In the genomic region with DNA sequence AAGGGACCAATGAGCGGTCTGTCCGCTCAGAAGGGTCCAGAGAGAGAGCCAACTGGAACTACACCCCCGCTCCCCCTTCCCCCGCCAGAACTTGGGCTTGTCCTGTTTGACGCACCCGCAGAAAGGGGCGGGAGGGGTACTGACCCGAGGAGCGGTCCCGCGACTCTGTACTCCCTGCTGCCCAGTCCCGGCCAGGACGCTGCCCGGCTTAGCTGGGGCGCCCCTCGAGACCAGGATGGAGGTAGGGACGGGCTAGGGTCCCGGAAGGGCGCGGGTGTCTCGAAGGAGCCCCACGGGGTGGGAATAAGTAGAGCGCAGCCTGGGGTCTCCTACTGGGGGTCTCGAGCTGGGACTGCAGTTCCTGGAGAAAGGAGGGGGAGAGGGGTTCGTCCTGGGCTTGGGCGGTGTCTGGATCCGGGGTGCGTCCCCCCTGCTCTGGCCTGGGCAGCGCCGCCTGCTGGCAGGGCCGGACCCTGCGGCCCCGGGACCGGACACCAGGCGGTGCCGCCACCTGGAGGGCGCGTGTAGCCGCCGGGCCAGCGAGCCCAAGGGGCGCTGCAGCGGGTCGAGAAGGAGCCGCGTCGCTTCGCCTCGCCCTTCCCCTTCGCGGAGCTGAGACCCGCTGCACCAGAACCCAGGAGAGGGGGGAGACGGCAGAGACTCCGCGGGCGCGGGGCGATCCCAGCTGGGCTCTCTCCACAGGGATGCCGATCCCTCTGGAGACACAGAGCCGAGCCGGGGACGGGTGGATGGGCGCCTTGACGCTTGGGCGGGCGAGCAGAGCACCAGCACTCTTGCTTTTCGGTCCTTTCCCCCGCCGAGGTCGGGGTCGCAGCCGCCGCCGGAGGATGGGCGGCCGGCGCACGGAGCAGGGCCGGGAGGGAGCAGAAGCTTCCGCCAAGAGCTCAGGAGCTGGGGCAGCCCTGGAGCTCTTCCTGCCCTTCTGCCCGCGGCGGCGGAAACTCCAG, we compare ENCODE assay signal across 8 cellular contexts. TPM values are rescaled to one million over a fixed set of nuclear protein-coding genes. Genes with fewer than 3 reads are reported as not detected.
DNase-seq lines count a peak whose midpoint lies in the region; ATAC-seq lines count a peak whose summit lies in the region.

No MANE protein-coding gene starts in this region.

- peaks cover 26% of the 10 kb centered on the region for H3K27me3 ChIP-seq in ectodermal cell (ENCODE audit: control insufficient read depth, insufficient read depth, low read length, poor library complexity, severe bottlenecking)

- DNase-seq in AG08396 (ENCODE audit: low spot score), result peak; percentile 93
- peak; percentile 85 for DNase-seq in NCI-H2196 (lab: John Stamatoyannopoulos, UW; ENCODE audit: unreplicated experiment)
- peak; percentile 49 to 52 for DNase-seq in activated CD4-positive, alpha-beta T cell treated with anti-CD3 and anti-CD28 coated beads, Interleukin-2, amount 50 U/mL, for 4 hours
- DNase-seq in lung microvascular endothelial cell (ENCODE audit: low read depth in 2 of 2), result peak; percentile 74 to 86
- peak; percentile 40 for DNase-seq in stimulated activated CD8-positive, alpha-beta memory T cell treated with anti-CD3 and anti-CD28 coated beads, Interleukin-12 subunit alpha, Interleukin-12 subunit beta, amount 100 ng/mL, for 24 hours (ENCODE audit: extremely low read depth)

- H3K27ac ChIP-seq in ectodermal cell (ENCODE audit: insufficient read depth, low read depth, low read length, poor library complexity, severe bottlenecking), result peak overlapping the region; percentile 64

- WGBS in ectodermal cell, 2 experiments, result 0% methylated on average over 84 of the region's 84 CpGs

- H3K9me3 ChIP-seq in ectodermal cell (ENCODE audit: control insufficient read depth, low read length), result no peaks in the 10 kb centered on the region

- H3K36me3 ChIP-seq in ectodermal cell (ENCODE audit: control insufficient read depth, insufficient read depth, low read length), result no peaks in the 10 kb centered on the region

- ATAC-seq in GM18517 (IDR thresholded peaks at IDR 0.05; ENCODE audit: unreplicated experiment), result peak; percentile 63
- ATAC-seq in HG03039 (IDR thresholded peaks at IDR 0.05; ENCODE audit: unreplicated experiment), result peak; percentile 67

- H3K4me3 ChIP-seq in ectodermal cell (ENCODE audit: insufficient read depth, low read depth, low read length), result peak overlapping the region; percentile 78

- H3K4me1 ChIP-seq in ectodermal cell (ENCODE audit: control insufficient read depth, insufficient read depth, low read length), result peaks cover 50% of the 10 kb centered on the region

RNA-seq across cellular contexts. Expression of a gene that starts 3.7 kb away (rescaled TPM):
- polyA plus RNA-seq in ectodermal cell (2013, experiment 1 of 4), result 89.9 TPM
- 86.1 TPM for polyA plus RNA-seq in ectodermal cell (2013, experiment 2 of 4)
- 69.9 TPM for polyA plus RNA-seq in ectodermal cell (2013, experiment 3 of 4)
- 76.3 TPM for polyA plus RNA-seq in ectodermal cell (2013, experiment 4 of 4)
- 6.2 and 7.0 TPM in 2 replicates for total RNA-seq in lung microvascular endothelial cell

RNA-seq across cellular contexts. Expression of a gene that starts 25.7 kb away (rescaled TPM):
- 68.4 TPM for polyA plus RNA-seq in ectodermal cell (2013, experiment 1 of 4)
- 84.1 TPM for polyA plus RNA-seq in ectodermal cell (2013, experiment 2 of 4)
- polyA plus RNA-seq in ectodermal cell (2013, experiment 3 of 4), result 51.6 TPM
- polyA plus RNA-seq in ectodermal cell (2013, experiment 4 of 4), result 65.0 TPM
- 22.9 and 36.3 TPM in 2 replicates for total RNA-seq in lung microvascular endothelial cell

RNA-seq across cellular contexts. Expression of a gene that starts 37.4 kb away (rescaled TPM):
- 108 TPM for polyA plus RNA-seq in ectodermal cell (2013, experiment 1 of 4)
- 102 TPM for polyA plus RNA-seq in ectodermal cell (2013, experiment 2 of 4)
- 65.4 TPM for polyA plus RNA-seq in ectodermal cell (2013, experiment 3 of 4)
- polyA plus RNA-seq in ectodermal cell (2013, experiment 4 of 4), result 70.7 TPM
- total RNA-seq in lung microvascular endothelial cell, result 50.8 and 72.4 TPM in 2 replicates

RNA-seq across cellular contexts. Expression of a gene that starts 51.1 kb away (rescaled TPM):
- polyA plus RNA-seq in ectodermal cell (2013, experiment 1 of 4), result 30.5 TPM
- polyA plus RNA-seq in ectodermal cell (2013, experiment 2 of 4), result 27.9 TPM
- 29.8 TPM for polyA plus RNA-seq in ectodermal cell (2013, experiment 3 of 4)
- 35.8 TPM for polyA plus RNA-seq in ectodermal cell (2013, experiment 4 of 4)
- total RNA-seq in lung microvascular endothelial cell, result 1.4 and 3.5 TPM in 2 replicates

Comparison
In these comparisons a context has a peak if more than half of its experiments do, and no peak if none do; other contexts are left out.
1. Peak in every context shown above with its lines: DNase-seq, ATAC-seq, H3K4me3 ChIP-seq and H3K27ac ChIP-seq.
2. DNase-seq: peak in every context shown above with its lines; median percentile 93 in AG08396; 85 in NCI-H2196; 80 in lung microvascular endothelial cell; 50 in activated CD4-positive, alpha-beta T cell treated with anti-CD3 and anti-CD28 coated beads, Interleukin-2, amount 50 U/mL, for 4 hours; 40 in stimulated activated CD8-positive, alpha-beta memory T cell treated with anti-CD3 and anti-CD28 coated beads, Interleukin-12 subunit alpha, Interleukin-12 subunit beta, amount 100 ng/mL, for 24 hours.